Comparison of ENCODE assay signal across 1 cellular context in genomic region chr5:117945261-117945660, GRCh38.
TF ChIP-seq lines count a peak whose summit lies in the region.

No MANE protein-coding gene starts in this region.

TF ChIP-seq in GM23338, 12 proteins besides CTCF, POLR2A, EP300 and RAD21 (continued from another document):
- TF ChIP-seq ZNF462 (CRISPR knock-in tag; IDR thresholded peaks at IDR 0.05) (no peak), ZNF114 (CRISPR knock-in tag; IDR thresholded peaks at IDR 0.05) (no peak), EZH2 (IDR thresholded peaks at IDR 0.05; ENCODE audit: low read depth, unreplicated experiment) (no peak), ZNF331 (CRISPR knock-in tag; IDR thresholded peaks at IDR 0.05; ENCODE audit: low read depth) (no peak)
- TF ChIP-seq, protein P1, sequence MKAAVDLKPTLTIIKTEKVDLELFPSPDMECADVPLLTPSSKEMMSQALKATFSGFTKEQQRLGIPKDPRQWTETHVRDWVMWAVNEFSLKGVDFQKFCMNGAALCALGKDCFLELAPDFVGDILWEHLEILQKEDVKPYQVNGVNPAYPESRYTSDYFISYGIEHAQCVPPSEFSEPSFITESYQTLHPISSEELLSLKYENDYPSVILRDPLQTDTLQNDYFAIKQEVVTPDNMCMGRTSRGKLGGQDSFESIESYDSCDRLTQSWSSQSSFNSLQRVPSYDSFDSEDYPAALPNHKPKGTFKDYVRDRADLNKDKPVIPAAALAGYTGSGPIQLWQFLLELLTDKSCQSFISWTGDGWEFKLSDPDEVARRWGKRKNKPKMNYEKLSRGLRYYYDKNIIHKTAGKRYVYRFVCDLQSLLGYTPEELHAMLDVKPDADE (IDR thresholded peaks at IDR 0.05), result no peak
TF ChIP-seq in GM23338: peak in this region for 0.
